In the genomic region with DNA sequence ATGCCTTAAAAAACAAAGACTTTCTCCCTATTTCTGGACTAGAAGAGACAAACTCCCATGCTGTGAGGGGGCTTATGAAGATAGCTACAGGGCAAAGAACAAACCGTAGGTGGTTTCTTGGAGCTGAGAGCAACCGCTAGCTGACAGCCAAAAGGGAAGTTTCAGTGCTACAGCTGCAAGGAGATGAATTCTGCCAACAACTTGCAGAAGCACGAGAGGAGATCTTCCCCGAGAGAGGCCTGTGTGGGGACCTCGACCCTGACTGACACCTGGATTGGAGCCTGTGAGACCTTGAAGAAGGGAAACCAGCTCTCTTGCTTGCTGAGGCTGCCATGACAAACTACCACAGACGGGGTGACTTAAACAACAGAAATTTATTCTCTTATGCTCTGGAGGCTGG, we compare ENCODE assay signal across 1 cellular context.
TF ChIP-seq lines count a peak whose summit lies in the region.

No MANE protein-coding gene starts in this region.

TF ChIP-seq in WTC11, 78 proteins besides CTCF, POLR2A, EP300 and RAD21:
- TF ChIP-seq ATF1 (CRISPR knock-in tag; IDR thresholded peaks at IDR 0.05) (no peak), NR1H2 (CRISPR knock-in tag; IDR thresholded peaks at IDR 0.05) (no peak), FOXK1 (CRISPR knock-in tag; IDR thresholded peaks at IDR 0.05) (no peak), AFF4 (CRISPR knock-in tag; IDR thresholded peaks at IDR 0.05; ENCODE audit: borderline replicate concordance) (no peak)
- TF ChIP-seq, protein P1, sequence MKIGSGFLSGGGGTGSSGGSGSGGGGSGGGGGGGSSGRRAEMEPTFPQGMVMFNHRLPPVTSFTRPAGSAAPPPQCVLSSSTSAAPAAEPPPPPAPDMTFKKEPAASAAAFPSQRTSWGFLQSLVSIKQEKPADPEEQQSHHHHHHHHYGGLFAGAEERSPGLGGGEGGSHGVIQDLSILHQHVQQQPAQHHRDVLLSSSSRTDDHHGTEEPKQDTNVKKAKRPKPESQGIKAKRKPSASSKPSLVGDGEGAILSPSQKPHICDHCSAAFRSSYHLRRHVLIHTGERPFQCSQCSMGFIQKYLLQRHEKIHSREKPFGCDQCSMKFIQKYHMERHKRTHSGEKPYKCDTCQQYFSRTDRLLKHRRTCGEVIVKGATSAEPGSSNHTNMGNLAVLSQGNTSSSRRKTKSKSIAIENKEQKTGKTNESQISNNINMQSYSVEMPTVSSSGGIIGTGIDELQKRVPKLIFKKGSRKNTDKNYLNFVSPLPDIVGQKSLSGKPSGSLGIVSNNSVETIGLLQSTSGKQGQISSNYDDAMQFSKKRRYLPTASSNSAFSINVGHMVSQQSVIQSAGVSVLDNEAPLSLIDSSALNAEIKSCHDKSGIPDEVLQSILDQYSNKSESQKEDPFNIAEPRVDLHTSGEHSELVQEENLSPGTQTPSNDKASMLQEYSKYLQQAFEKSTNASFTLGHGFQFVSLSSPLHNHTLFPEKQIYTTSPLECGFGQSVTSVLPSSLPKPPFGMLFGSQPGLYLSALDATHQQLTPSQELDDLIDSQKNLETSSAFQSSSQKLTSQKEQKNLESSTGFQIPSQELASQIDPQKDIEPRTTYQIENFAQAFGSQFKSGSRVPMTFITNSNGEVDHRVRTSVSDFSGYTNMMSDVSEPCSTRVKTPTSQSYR (CRISPR knock-in tag; IDR thresholded peaks at IDR 0.05): no peak
TF ChIP-seq in WTC11: peak in this region for 0.
